In the genomic region with DNA sequence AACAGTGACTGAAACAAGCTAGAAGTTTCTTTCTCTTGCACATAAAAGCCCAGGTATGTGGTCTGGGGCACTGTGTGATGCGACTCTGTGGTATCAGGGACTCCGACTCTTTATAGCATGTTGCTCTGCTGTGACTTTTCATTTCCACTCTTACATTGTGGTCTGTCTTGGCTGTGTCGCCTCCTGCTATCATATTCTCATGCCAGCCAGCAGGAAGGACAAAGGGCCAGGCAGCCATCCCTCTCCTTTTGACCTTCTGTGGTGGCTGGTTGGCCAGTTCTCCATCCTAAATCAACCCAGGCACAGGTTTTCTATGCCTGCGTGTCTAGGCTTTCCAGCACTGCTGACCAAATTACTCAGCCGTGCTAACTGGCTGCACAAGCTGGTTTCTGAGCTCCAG, we compare ENCODE assay signal across 15 cellular contexts. TPM values are rescaled to one million over a fixed set of nuclear protein-coding genes. Genes with fewer than 3 reads are reported as not detected.
A peak's percentile ranks its signal among the peaks of the same experiment; 100 is the strongest.
DNase-seq lines count a peak whose midpoint lies in the region; ATAC-seq and TF ChIP-seq lines count a peak whose summit lies in the region.
"Had no signal": no experiment of that assay in that cellular context is flagged by ENCODE, and none has a peak within 500 bp of the region (broad histone marks: within the 10 kb centered on the region; RNA-seq: fewer than 3 reads in every experiment).

No MANE protein-coding gene starts in this region.

- H3K4ac ChIP-seq in neuronal stem cell (ENCODE audit: low read length): no peak overlapping the region

- TF ChIP-seq CTCF in GM12865 (IDR thresholded peaks at IDR 0.05; ENCODE audit: insufficient read depth, low read depth, low read length, missing control alignments) (no peak), endothelial cell (IDR thresholded peaks at IDR 0.05; ENCODE audit: unreplicated experiment) (no peak), A673 (conservative IDR thresholded peaks at IDR 0.05; ENCODE audit: low read depth, low read length) (no peak)

- BruUV-seq in A673 (replicated peaks; lab: Mats Ljungman, UMichigan): no TSS peak

- peak overlapping the region; percentile 32 for H3K9ac ChIP-seq in neuronal stem cell (ENCODE audit: low read depth, low read length, poor library complexity)
- H3K9ac ChIP-seq: GM23248 had no signal

- H3K36me3 ChIP-seq in neuronal stem cell (replicated peaks in 1 of 2; ENCODE audit: control insufficient read depth in 2 of 2, insufficient read depth in 2 of 2, low read length in 2 of 2) (peaks cover 18 to 69% of the 10 kb centered on the region in 2 donors), A673 (ENCODE audit: insufficient read depth, low read length, poor library complexity, severe bottlenecking) (peaks cover 11% of the 10 kb centered on the region)

- peak; percentile 42 to 47 for ATAC-seq in activated T-cell treated with anti-CD3 and anti-CD28 coated beads, Interleukin-2, amount 50 U/mL, for 72 hours (replicated peaks in 1 of 2)
- ATAC-seq: GM12878 had no signal

- H2BK15ac ChIP-seq in neuronal stem cell (ENCODE audit: low read length): no peak overlapping the region

- no peak overlapping the region for H3K27ac ChIP-seq in neuronal stem cell (replicated peaks; ENCODE audit: low read length)
- no peak overlapping the region for H3K27ac ChIP-seq in A673 (ENCODE audit: low read depth, low read length, poor library complexity, severe bottlenecking)
- H3K27ac ChIP-seq: BLaER1 treated with 17β-estradiol and CSF1 and Interleukin-3, amounts not matched to agents 10 nM and 100 nM; GM23248 had no signal

- peaks cover 0 to 10% of the 10 kb centered on the region in 2 donors for H3K36me3 Mint-ChIP-seq in activated T-cell treated with anti-CD3 and anti-CD28 coated beads, Interleukin-2, amount 50 U/mL, for 72 hours (ENCODE audit: insufficient read depth in 2 of 2)
- peaks cover 16% of the 10 kb centered on the region for H3K36me3 Mint-ChIP-seq in endothelial cell (ENCODE audit: low read depth, unreplicated experiment)

- no peak overlapping the region for H3K4me2 ChIP-seq in neuronal stem cell (ENCODE audit: insufficient read depth, low read length, poor library complexity, severe bottlenecking)
- H3K4me2 ChIP-seq: BLaER1 treated with 17β-estradiol and CSF1 and Interleukin-3, amounts not matched to agents 10 nM and 100 nM had no signal

- H3K79me1 ChIP-seq in neuronal stem cell (ENCODE audit: low read depth, low read length): no peaks in the 10 kb centered on the region

- no peak overlapping the region for H2AFZ ChIP-seq in neuronal stem cell (ENCODE audit: low read length)
- H2AFZ ChIP-seq: GM23248 had no signal

- no peaks in the 10 kb centered on the region for H3K4me1 ChIP-seq in neuronal stem cell (ENCODE audit: control insufficient read depth in 2 of 2, insufficient read depth in 1 of 2, low read depth in 1 of 2, low read length in 2 of 2)
- no peaks in the 10 kb centered on the region for H3K4me1 ChIP-seq in A673 (ENCODE audit: insufficient read depth, low read length, poor library complexity, severe bottlenecking)
- H3K4me1 ChIP-seq: BLaER1 treated with 17β-estradiol and CSF1 and Interleukin-3, amounts not matched to agents 10 nM and 100 nM had no signal

- POLR2A ChIA-PET in A673 (lab: Charles Lee; ENCODE audit: low non-redundant PET): no interaction called here

- H2BK12ac ChIP-seq in neuronal stem cell (ENCODE audit: low read length): no peak overlapping the region

- H3K18ac ChIP-seq in neuronal stem cell (ENCODE audit: low read length): no peak overlapping the region

- intact Hi-C loops in A673 (cut with micrococcal nuclease; ENCODE audit: unreplicated experiment): no loop called here

- H3K4me3 Mint-ChIP-seq in activated T-cell treated with anti-CD3 and anti-CD28 coated beads, Interleukin-2, amount 50 U/mL, for 72 hours: no peak overlapping the region
- peak overlapping the region; percentile 65 for H3K4me3 Mint-ChIP-seq in endothelial cell (ENCODE audit: unreplicated experiment)
- H3K4me3 Mint-ChIP-seq: CD4-positive, CD25-positive, alpha-beta regulatory T cell had no signal

- no peak overlapping the region for H2BK5ac ChIP-seq in neuronal stem cell (ENCODE audit: low read length)

- no peak overlapping the region for H4K91ac ChIP-seq in neuronal stem cell (ENCODE audit: low read depth, low read length, poor library complexity)

- no peaks in the 10 kb centered on the region for H3K4me1 Mint-ChIP-seq in activated T-cell treated with anti-CD3 and anti-CD28 coated beads, Interleukin-2, amount 50 U/mL, for 72 hours (ENCODE audit: low read depth)
- H3K4me1 Mint-ChIP-seq in endothelial cell (ENCODE audit: unreplicated experiment): no peaks in the 10 kb centered on the region

- no peak overlapping the region for H3K14ac ChIP-seq in neuronal stem cell (ENCODE audit: low read length)

- WGBS in neuronal stem cell (ENCODE audit: extremely low coverage in 2 of 2, insufficient read length in 2 of 2, insufficient replicate concordance in 1 of 2), 2 donors: no CpG with 5 or more reads among the region's 5 CpGs

- H3K9me3 ChIP-seq in neuronal stem cell (replicated peaks in 1 of 2; ENCODE audit: control insufficient read depth in 2 of 2, insufficient read depth in 1 of 2, low read depth in 1 of 2, low read length in 2 of 2) (no peaks in the 10 kb centered on the region), A673 (ENCODE audit: low read depth, low read length, poor library complexity, severe bottlenecking) (no peaks in the 10 kb centered on the region)
- H3K9me3 ChIP-seq: BLaER1 treated with 17β-estradiol and CSF1 and Interleukin-3, amounts not matched to agents 10 nM and 100 nM had no signal

- no peaks in the 10 kb centered on the region for H3K9me3 Mint-ChIP-seq in activated T-cell treated with anti-CD3 and anti-CD28 coated beads, Interleukin-2, amount 50 U/mL, for 72 hours
- no peaks in the 10 kb centered on the region for H3K9me3 Mint-ChIP-seq in endothelial cell (ENCODE audit: unreplicated experiment)
- H3K9me3 Mint-ChIP-seq: CD4-positive, CD25-positive, alpha-beta regulatory T cell had no signal

- CTCF ChIA-PET in A673 (lab: Charles Lee): no interaction called here

- DNase-seq in activated T-cell treated with anti-CD3 and anti-CD28 coated beads, Interleukin-2, amount 50 U/mL, for 72 hours: no peak
- no peak for DNase-seq in activated T-cell treated with anti-CD3 and anti-CD28 coated beads, Interleukin-2, amount 50 U/mL, for 48 hours
- DNase-seq in GM12865 (ENCODE audit: low read depth) (peak; percentile 21), endothelial cell (ENCODE audit: low spot score) (no peak), neuronal stem cell (ENCODE audit: low spot score) (no peak), SW480 (ENCODE audit: low spot score) (no peak), A673 (ENCODE audit: low spot score) (no peak)
- DNase-seq: 8988T; ACHN; CD4-positive, CD25-positive, alpha-beta regulatory T cell; DMS53; GM23248; H7 had no signal

- H3K4me3 ChIP-seq in GM12865 (ENCODE audit: low read depth, low read length) (no peak overlapping the region), neuronal stem cell (ENCODE audit: low read length in 2 of 2) (no peak overlapping the region), A673 (ENCODE audit: low read depth, low read length, poor library complexity, severe bottlenecking) (no peak overlapping the region)
- H3K4me3 ChIP-seq: BLaER1 treated with 17β-estradiol and CSF1 and Interleukin-3, amounts not matched to agents 10 nM and 100 nM; GM12878; GM23248 had no signal

- no peak overlapping the region for H4K8ac ChIP-seq in neuronal stem cell (ENCODE audit: low read depth, low read length)

- H2AK5ac ChIP-seq in neuronal stem cell (ENCODE audit: low read depth, low read length): no peak overlapping the region

- H3K27me3 ChIP-seq in neuronal stem cell (ENCODE audit: control insufficient read depth in 3 of 3, insufficient read depth in 3 of 3, low read depth in 1 of 3, low read length in 3 of 3) (no peaks in the 10 kb centered on the region), A673 (replicated peaks; ENCODE audit: insufficient read depth, low read depth, low read length, poor library complexity) (no peaks in the 10 kb centered on the region)
- H3K27me3 ChIP-seq: BLaER1 treated with 17β-estradiol and CSF1 and Interleukin-3, amounts not matched to agents 10 nM and 100 nM had no signal

- no peak overlapping the region for H2BK120ac ChIP-seq in neuronal stem cell (ENCODE audit: low read depth, low read length)

- H3K23ac ChIP-seq in neuronal stem cell (ENCODE audit: low read depth, low read length, poor library complexity): no peak overlapping the region

- H3K27ac Mint-ChIP-seq in activated T-cell treated with anti-CD3 and anti-CD28 coated beads, Interleukin-2, amount 50 U/mL, for 72 hours: no peak overlapping the region
- no peak overlapping the region for H3K27ac Mint-ChIP-seq in endothelial cell (ENCODE audit: unreplicated experiment)

- no peaks in the 10 kb centered on the region for H3K27me3 Mint-ChIP-seq in activated T-cell treated with anti-CD3 and anti-CD28 coated beads, Interleukin-2, amount 50 U/mL, for 72 hours (ENCODE audit: low read depth)
- H3K27me3 Mint-ChIP-seq in endothelial cell (ENCODE audit: unreplicated experiment): peaks cover 2% of the 10 kb centered on the region
- H3K27me3 Mint-ChIP-seq: CD4-positive, CD25-positive, alpha-beta regulatory T cell had no signal

RNA-seq across cellular contexts. Expression of a gene that starts 8.0 kb away (rescaled TPM):
- 10 to 100 TPM; 32.4 to 34.5 TPM for total RNA-seq in activated T-cell treated with anti-CD3 and anti-CD28 coated beads, Interleukin-2, amount 50 U/mL, for 72 hours
- total RNA-seq in endothelial cell (ENCODE audit: unreplicated experiment) (26.8 TPM), A673 (2021) (32.9 and 38.8 TPM in 2 replicates)
- 16.1 TPM for polyA plus RNA-seq in neuronal stem cell (2013, experiment 1 of 2)
- 15.2 TPM for polyA plus RNA-seq in neuronal stem cell (2013, experiment 2 of 2)

RNA-seq across cellular contexts. Expression of a gene that starts 8.1 kb away (rescaled TPM):
- total RNA-seq in activated T-cell treated with anti-CD3 and anti-CD28 coated beads, Interleukin-2, amount 50 U/mL, for 72 hours: 10 to 100 TPM; 20.2 to 32.1 TPM
- total RNA-seq in endothelial cell (ENCODE audit: unreplicated experiment): 22.0 TPM
- polyA plus RNA-seq in neuronal stem cell (2013, experiment 1 of 2): 13.7 TPM
- polyA plus RNA-seq in neuronal stem cell (2013, experiment 2 of 2): 13.7 TPM
- 23.6 and 23.9 TPM in 2 replicates for total RNA-seq in A673 (2021)
